19 cellular contexts compared by ENCODE assay signal in the genomic region with DNA sequence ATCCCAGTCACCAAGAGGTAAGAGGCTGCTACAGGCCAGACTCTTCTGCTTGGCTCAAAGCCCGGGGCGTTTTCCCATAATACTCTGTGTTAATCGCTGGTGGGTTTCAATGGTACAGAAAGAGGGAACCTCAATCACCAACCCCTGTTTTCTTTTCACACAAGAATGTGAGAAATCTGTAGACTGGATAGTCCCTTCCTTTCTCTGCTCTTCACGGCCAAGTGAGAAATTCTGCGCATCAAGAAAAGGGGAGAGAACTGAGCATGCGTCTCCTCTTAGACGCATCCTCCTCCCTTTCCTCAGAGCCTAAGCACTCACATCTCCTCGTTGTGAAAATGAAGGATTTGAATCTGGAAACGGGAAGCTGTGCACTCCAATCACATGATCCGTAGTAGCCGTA.
"Had no signal": no experiment of that assay in that cellular context is flagged by ENCODE, and none has a peak within 500 bp of the region (broad histone marks: within the 10 kb centered on the region; RNA-seq: fewer than 3 reads in every experiment).

No MANE protein-coding gene starts in this region.

- H3K9me3 ChIP-seq: body of pancreas, breast epithelium, Peyer's patch, SJSA1, SK-N-SH had no signal

- H3K9me3 Mint-ChIP-seq: activated CD4-positive, alpha-beta T cell treated with anti-CD3 and anti-CD28 coated beads, Interleukin-2, amount 10 ng/mL, durations not matched to agents 7 days and 5 days; activated naive CD4-positive, alpha-beta T cell treated with anti-CD3 and anti-CD28 coated beads, Interleukin-2, amount 50 U/mL, for 24 hours; activated naive CD8-positive, alpha-beta T cell treated with anti-CD3 and anti-CD28 coated beads, Interleukin-2, amount 10 ng/mL, durations not matched to agents 7 days and 5 days; activated T-cell treated with anti-CD3 and anti-CD28 coated beads, Interleukin-2, amount 50 U/mL, for 24 hours; activated T-helper 2 cell treated with anti-CD3 and anti-CD28 coated beads, Interferon-gamma antibody, Interleukin-2, Interleukin-4, amounts not matched to agents 10 μg/mL and 5 μg/mL and 100 μg/mL, durations not matched to agents 14 hours and 24 hours and 36 hours; T-helper 1 cell treated with Interleukin-12 subunit alpha and Interleukin-12 subunit beta and Interleukin-4 antibody, amounts not matched to agents 30 μg/mL and 1 μg/mL, for 36 hours; T-helper 2 cell treated with Interferon-gamma antibody and Interleukin-4, amounts not matched to agents 5 μg/mL and 100 μg/mL, for 36 hours had no signal

- H3K27me3 ChIP-seq: body of pancreas, breast epithelium, Peyer's patch, SJSA1 had no signal

- H3K4me1 Mint-ChIP-seq: activated CD4-positive, alpha-beta T cell treated with anti-CD3 and anti-CD28 coated beads for 36 hours; activated CD4-positive, alpha-beta T cell treated with anti-CD3 and anti-CD28 coated beads, Interleukin-2, amount 10 ng/mL, durations not matched to agents 7 days and 5 days; activated naive CD4-positive, alpha-beta T cell treated with anti-CD3 and anti-CD28 coated beads, Interleukin-2, amount 50 U/mL, for 24 hours; activated naive CD8-positive, alpha-beta T cell treated with anti-CD3 and anti-CD28 coated beads, Interleukin-2, amount 10 ng/mL, durations not matched to agents 7 days and 5 days had no signal

- DNase-seq: activated CD4-positive, alpha-beta T cell treated with anti-CD3 and anti-CD28 coated beads for 36 hours; activated CD4-positive, alpha-beta T cell treated with anti-CD3 and anti-CD28 coated beads, Interleukin-2, amount 10 ng/mL, durations not matched to agents 7 days and 5 days; activated CD4-positive, alpha-beta T cell treated with anti-CD3 and anti-CD28 coated beads, Interleukin-2, amount 50 U/mL, for 48 hours; activated CD8-positive, alpha-beta T cell treated with anti-CD3 and anti-CD28 coated beads, Interleukin-2, amount 10 ng/mL, durations not matched to agents 7 days and 5 days; activated gamma-delta T cell; activated naive CD4-positive, alpha-beta T cell treated with Interleukin-2 at 50 U/mL for 16 hours; activated naive CD8-positive, alpha-beta T cell treated with anti-CD3 and anti-CD28 coated beads, Interleukin-2, amount 10 ng/mL, durations not matched to agents 7 days and 5 days; activated T-cell treated with anti-CD3 and anti-CD28 coated beads, Interleukin-2, amount 50 U/mL, for 24 hours; amygdala; Peyer's patch; SK-N-SH had no signal

- H3K27ac ChIP-seq: body of pancreas, breast epithelium, coronary artery, Peyer's patch, SJSA1 had no signal

- H3K4me2 ChIP-seq: SK-N-SH had no signal

- H3K36me3 ChIP-seq: breast epithelium, Peyer's patch, SJSA1 had no signal

- H3K9ac ChIP-seq: SK-N-SH had no signal

- H3K27me3 Mint-ChIP-seq: activated CD4-positive, alpha-beta T cell treated with anti-CD3 and anti-CD28 coated beads for 36 hours; activated naive CD4-positive, alpha-beta T cell treated with anti-CD3 and anti-CD28 coated beads, Interleukin-2, amount 50 U/mL, for 24 hours had no signal

- H3K4me1 ChIP-seq: body of pancreas, breast epithelium, Peyer's patch had no signal

- ATAC-seq: activated CD4-positive, alpha-beta T cell treated with anti-CD3 and anti-CD28 coated beads for 36 hours; activated CD8-positive, alpha-beta T cell treated with anti-CD3 and anti-CD28 coated beads, Interleukin-2, amount 10 ng/mL, durations not matched to agents 7 days and 5 days; body of pancreas had no signal

- H3K4me3 ChIP-seq: body of pancreas, breast epithelium, coronary artery, Peyer's patch, SJSA1 had no signal

- H3K4me3 Mint-ChIP-seq: activated CD4-positive, alpha-beta T cell treated with anti-CD3 and anti-CD28 coated beads for 36 hours; activated CD4-positive, alpha-beta T cell treated with anti-CD3 and anti-CD28 coated beads, Interleukin-2, amount 10 ng/mL, durations not matched to agents 7 days and 5 days; activated CD8-positive, alpha-beta T cell treated with anti-CD3 and anti-CD28 coated beads, Interleukin-2, amount 10 ng/mL, durations not matched to agents 7 days and 5 days; activated naive CD4-positive, alpha-beta T cell treated with anti-CD3 and anti-CD28 coated beads, Interleukin-2, amount 50 U/mL, for 24 hours; activated naive CD8-positive, alpha-beta T cell treated with anti-CD3 and anti-CD28 coated beads, Interleukin-2, amount 10 ng/mL, durations not matched to agents 7 days and 5 days; activated T-cell treated with anti-CD3 and anti-CD28 coated beads, Interleukin-2, amount 50 U/mL, for 24 hours; T-helper 1 cell treated with Interleukin-12 subunit alpha and Interleukin-12 subunit beta and Interleukin-4 antibody, amounts not matched to agents 30 μg/mL and 1 μg/mL, for 36 hours; T-helper 2 cell treated with Interferon-gamma antibody and Interleukin-4, amounts not matched to agents 5 μg/mL and 100 μg/mL, for 36 hours had no signal

- H3K36me3 Mint-ChIP-seq: activated naive CD4-positive, alpha-beta T cell treated with anti-CD3 and anti-CD28 coated beads, Interleukin-2, amount 50 U/mL, for 24 hours; activated naive CD8-positive, alpha-beta T cell treated with anti-CD3 and anti-CD28 coated beads, Interleukin-2, amount 10 ng/mL, durations not matched to agents 7 days and 5 days had no signal

- H3K27ac Mint-ChIP-seq: activated CD4-positive, alpha-beta T cell treated with anti-CD3 and anti-CD28 coated beads for 36 hours; activated CD4-positive, alpha-beta T cell treated with anti-CD3 and anti-CD28 coated beads, Interleukin-2, amount 10 ng/mL, durations not matched to agents 7 days and 5 days; activated CD8-positive, alpha-beta T cell treated with anti-CD3 and anti-CD28 coated beads, Interleukin-2, amount 10 ng/mL, durations not matched to agents 7 days and 5 days; activated naive CD4-positive, alpha-beta T cell treated with anti-CD3 and anti-CD28 coated beads, Interleukin-2, amount 50 U/mL, for 24 hours; activated naive CD8-positive, alpha-beta T cell treated with anti-CD3 and anti-CD28 coated beads, Interleukin-2, amount 10 ng/mL, durations not matched to agents 7 days and 5 days; activated T-cell treated with anti-CD3 and anti-CD28 coated beads, Interleukin-2, amount 50 U/mL, for 24 hours; activated T-helper 2 cell treated with anti-CD3 and anti-CD28 coated beads, Interferon-gamma antibody, Interleukin-2, Interleukin-4, amounts not matched to agents 10 μg/mL and 5 μg/mL and 100 μg/mL, durations not matched to agents 14 hours and 24 hours and 36 hours; T-helper 1 cell treated with Interleukin-12 subunit alpha and Interleukin-12 subunit beta and Interleukin-4 antibody, amounts not matched to agents 30 μg/mL and 1 μg/mL, for 36 hours; T-helper 2 cell treated with Interferon-gamma antibody and Interleukin-4, amounts not matched to agents 5 μg/mL and 100 μg/mL, for 36 hours had no signal
